21 cellular contexts compared by ENCODE assay signal in genomic region chr20:34989670-34990069, GRCh38. TPM values are rescaled to one million over a fixed set of nuclear protein-coding genes. Genes with fewer than 3 reads are reported as not detected.
"Had no signal": no experiment of that assay in that cellular context is flagged by ENCODE, and none has a peak within 500 bp of the region (broad histone marks: within the 10 kb centered on the region; RNA-seq: fewer than 3 reads in every experiment).

No MANE protein-coding gene starts in this region.

- H3K36me3 Mint-ChIP-seq: IgD-negative memory B cell had no signal

- DNase-seq: KBM-7, MV-4-11, NCI-H1048, NCI-H1105, NCI-H1417, NCI-H1436 treated with DMSO at 0.1 percent for 48 hours, NCI-H1694, NCI-H187 treated with DMSO at 0.1 percent for 48 hours, NCI-H2029 treated with DMSO at 0.1 percent for 48 hours, NCI-H2171 treated with DMSO at 0.1 percent for 48 hours, NCI-H2227 treated with DMSO at 0.1 percent for 48 hours, NCI-H524, NCI-H526 treated with DMSO at 0.1 percent for 48 hours, NCI-H774, RPMI8226, SHP77 treated with DMSO at 0.1 percent for 48 hours, SJCRH30 had no signal

- H3K9me3 ChIP-seq: SJCRH30 had no signal

- H3K27ac Mint-ChIP-seq: IgD-negative memory B cell had no signal

- ATAC-seq: SK-N-SH treated with all-trans-retinoic acid at 6 μM for 48 hours had no signal

- H3K9me3 Mint-ChIP-seq: IgD-negative memory B cell had no signal

- H3K27me3 ChIP-seq: SJCRH30 had no signal

- FAIRE-seq: RCC 7860 had no signal

- H3K4me3 ChIP-seq: SJCRH30 had no signal

- H3K27me3 Mint-ChIP-seq: IgD-negative memory B cell had no signal

- H3K4me3 Mint-ChIP-seq: IgD-negative memory B cell had no signal

- H3K4me1 Mint-ChIP-seq: IgD-negative memory B cell had no signal

- H3K27ac ChIP-seq: SJCRH30 had no signal

RNA-seq across cellular contexts. Expression of gene MYH7B, which starts 34.0 kb away (rescaled TPM):
- total RNA-seq: HT1080 had no signal
